In genomic region chr19:5789886-5790572, GRCh38 we compare ENCODE assay signal across 1 cellular context.
TF ChIP-seq lines count a peak whose summit lies in the region.

No MANE protein-coding gene starts in this region.

TF ChIP-seq in IMR-90, 13 proteins besides CTCF, POLR2A, EP300 and RAD21 (continued from another document):
- TF ChIP-seq, protein P1, sequence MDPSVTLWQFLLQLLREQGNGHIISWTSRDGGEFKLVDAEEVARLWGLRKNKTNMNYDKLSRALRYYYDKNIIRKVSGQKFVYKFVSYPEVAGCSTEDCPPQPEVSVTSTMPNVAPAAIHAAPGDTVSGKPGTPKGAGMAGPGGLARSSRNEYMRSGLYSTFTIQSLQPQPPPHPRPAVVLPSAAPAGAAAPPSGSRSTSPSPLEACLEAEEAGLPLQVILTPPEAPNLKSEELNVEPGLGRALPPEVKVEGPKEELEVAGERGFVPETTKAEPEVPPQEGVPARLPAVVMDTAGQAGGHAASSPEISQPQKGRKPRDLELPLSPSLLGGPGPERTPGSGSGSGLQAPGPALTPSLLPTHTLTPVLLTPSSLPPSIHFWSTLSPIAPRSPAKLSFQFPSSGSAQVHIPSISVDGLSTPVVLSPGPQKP (IDR thresholded peaks at IDR 0.05; ENCODE audit: borderline replicate concordance, low read depth, low read length): no peak
- TF ChIP-seq BHLHE40 (IDR thresholded peaks at IDR 0.05; ENCODE audit: low read depth, low read length) (no peak), CHD1 (IDR thresholded peaks at IDR 0.05; ENCODE audit: low read depth, low read length) (no peak), SMC3 (IDR thresholded peaks at IDR 0.05; ENCODE audit: low read depth, low read length) (no peak), MXI1 (IDR thresholded peaks at IDR 0.05; ENCODE audit: borderline replicate concordance, low read depth, low read length) (no peak), MAFK (IDR thresholded peaks at IDR 0.05; ENCODE audit: low read depth, low read length) (no peak), NFE2L2 (IDR thresholded peaks at IDR 0.05; ENCODE audit: low read depth, low read length) (no peak), CEBPB (IDR thresholded peaks at IDR 0.05; ENCODE audit: low read depth, low read length) (no peak), USF2 (IDR thresholded peaks at IDR 0.05; ENCODE audit: low read depth, low read length) (no peak)
